Comparison of ENCODE assay signal across 18 cellular contexts in genomic region chr12:47328831-47329545, GRCh38.
A peak's percentile ranks its signal among the peaks of the same experiment; 100 is the strongest.
DNase-seq lines count a peak whose midpoint lies in the region; ATAC-seq and TF ChIP-seq lines count a peak whose summit lies in the region.
"Had no signal": no experiment of that assay in that cellular context is flagged by ENCODE, and none has a peak within 500 bp of the region (broad histone marks: within the 10 kb centered on the region; RNA-seq: fewer than 3 reads in every experiment).

No MANE protein-coding gene starts in this region.

- H3K36me3 ChIP-seq in right atrium auricular region = no peaks in the 10 kb centered on the region
- H3K36me3 ChIP-seq: lower lobe of right lung, upper lobe of left lung had no signal

- no peak for ATAC-seq in GM18511 (IDR thresholded peaks at IDR 0.05; ENCODE audit: unreplicated experiment)
- ATAC-seq: lower lobe of right lung, Right ventricle myocardium inferior had no signal

- H3K9me3 Mint-ChIP-seq in activated naive CD8-positive, alpha-beta T cell (ENCODE audit: low read depth) = no peaks in the 10 kb centered on the region
- H3K9me3 Mint-ChIP-seq: T-helper 2 cell treated with Interferon-gamma antibody and Interleukin-4, amounts not matched to agents 5 μg/mL and 100 μg/mL, for 36 hours had no signal

- peaks cover 38% of the 10 kb centered on the region for H3K4me1 Mint-ChIP-seq in activated naive CD8-positive, alpha-beta T cell (ENCODE audit: low read depth)
- H3K4me1 Mint-ChIP-seq: nephron progenitor cell had no signal

- DNase-seq in AG20443 (ENCODE audit: low spot score) (peak; percentile 53), GM04504 (ENCODE audit: low read depth) (peak; percentile 42), fibroblast of peridontal ligament (ENCODE audit: extremely low read depth) (peak; percentile 70), activated gamma-delta T cell treated with Interleukin-2 at 50 U/mL for 16 hours (no peak), substantia nigra (lab: John Stamatoyannopoulos, UW) (no peak), right atrium auricular region (ENCODE audit: low spot score) (no peak)
- DNase-seq: activated naive CD4-positive, alpha-beta T cell treated with anti-CD3 and anti-CD28 coated beads, Interleukin-2, amount 50 U/mL, for 16 hours; CD4-positive, alpha-beta T cell; lower lobe of right lung; NCI-H2029 treated with DMSO at 0.1 percent for 48 hours; NCI-H82; nephron progenitor cell; stimulated activated CD4-positive, alpha-beta T cell treated with anti-CD3 and anti-CD28 coated beads, Interleukin-1b, Interleukin-23, amount 100 ng/mL, for 48 hours; upper lobe of left lung had no signal

- no peaks in the 10 kb centered on the region for H3K27me3 Mint-ChIP-seq in activated naive CD8-positive, alpha-beta T cell
- H3K27me3 Mint-ChIP-seq: CD4-positive, alpha-beta T cell had no signal

- H3K36me3 Mint-ChIP-seq in activated naive CD8-positive, alpha-beta T cell = peaks cover 4% of the 10 kb centered on the region

- TF ChIP-seq CTCF in right atrium auricular region (IDR thresholded peaks at IDR 0.05) = no peak

- H3K9me3 ChIP-seq in right atrium auricular region = no peaks in the 10 kb centered on the region
- H3K9me3 ChIP-seq: lower lobe of right lung, upper lobe of left lung had no signal

- H3K27me3 ChIP-seq in right atrium auricular region = no peaks in the 10 kb centered on the region
- H3K27me3 ChIP-seq: upper lobe of left lung had no signal

- peak overlapping the region; percentile 76 for H3K27ac Mint-ChIP-seq in activated naive CD8-positive, alpha-beta T cell
- H3K27ac Mint-ChIP-seq: CD4-positive, alpha-beta T cell; nephron progenitor cell; T-helper 2 cell treated with Interferon-gamma antibody and Interleukin-4, amounts not matched to agents 5 μg/mL and 100 μg/mL, for 36 hours had no signal

- H3K4me1 ChIP-seq in right atrium auricular region = no peaks in the 10 kb centered on the region
- H3K4me1 ChIP-seq: lower lobe of right lung, upper lobe of left lung had no signal

- H3K4me3 ChIP-seq in right atrium auricular region = no peak overlapping the region
- H3K4me3 ChIP-seq: lower lobe of right lung, upper lobe of left lung had no signal

- H3K27ac ChIP-seq in substantia nigra (ENCODE audit: low read depth, low read length, poor library complexity, severe bottlenecking) = no peak overlapping the region
- no peak overlapping the region for H3K27ac ChIP-seq in right atrium auricular region
- H3K27ac ChIP-seq: lower lobe of right lung, upper lobe of left lung had no signal

- no peak overlapping the region for H3K4me3 Mint-ChIP-seq in activated naive CD8-positive, alpha-beta T cell
- H3K4me3 Mint-ChIP-seq: CD4-positive, alpha-beta T cell; nephron progenitor cell; T-helper 2 cell treated with Interferon-gamma antibody and Interleukin-4, amounts not matched to agents 5 μg/mL and 100 μg/mL, for 36 hours had no signal

Comparison
In these comparisons a context has a peak if more than half of its experiments do, and no peak if none do; other contexts are left out.
1. DNase-seq: peak in AG20443 (single experiment), GM04504 (single experiment) and fibroblast of peridontal ligament (single experiment); none in activated gamma-delta T cell treated with Interleukin-2 at 50 U/mL for 16 hours (single experiment), substantia nigra (0 of 49) and right atrium auricular region (single experiment).